In genomic region chr7:101990811-101991418, GRCh38 we compare ENCODE assay signal across 9 cellular contexts.
DNase-seq lines count a peak whose midpoint lies in the region; ATAC-seq and TF ChIP-seq lines count a peak whose summit lies in the region.
"Had no signal": no experiment of that assay in that cellular context is flagged by ENCODE, and none has a peak within 500 bp of the region (broad histone marks: within the 10 kb centered on the region; RNA-seq: fewer than 3 reads in every experiment).

No MANE protein-coding gene starts in this region.

- ATAC-seq in GM19467 (IDR thresholded peaks at IDR 0.05; ENCODE audit: unreplicated experiment) = peak; percentile 81
- ATAC-seq in HG03342 (IDR thresholded peaks at IDR 0.05; ENCODE audit: unreplicated experiment) = peak; percentile 89
- peak; percentile 53 for ATAC-seq in activated naive CD8-positive, alpha-beta T cell treated with anti-CD3 and anti-CD28 coated beads, Interleukin-2, amount 10 ng/mL, durations not matched to agents 7 days and 5 days (ENCODE audit: low read depth)

- TF ChIP-seq CTCF in GM12872 (IDR thresholded peaks at IDR 0.05; ENCODE audit: insufficient read depth, low read depth, low read length) = 0 out of 3 replicates have a peak, but pooled peaks have one; percentile 8
- TF ChIP-seq CTCF in RWPE1 (conservative IDR thresholded peaks at IDR 0.05; ENCODE audit: low read depth) = no peak
- no peak for TF ChIP-seq CTCF in chondrocyte (IDR thresholded peaks at IDR 0.05)

- H3K27me3 Mint-ChIP-seq in activated naive CD8-positive, alpha-beta T cell treated with anti-CD3 and anti-CD28 coated beads, Interleukin-2, amount 10 ng/mL, durations not matched to agents 7 days and 5 days = no peaks in the 10 kb centered on the region
- H3K27me3 Mint-ChIP-seq in chondrocyte (ENCODE audit: low read depth) = no peaks in the 10 kb centered on the region

- DNase-seq in activated naive CD8-positive, alpha-beta T cell treated with anti-CD3 and anti-CD28 coated beads, Interleukin-2, amount 10 ng/mL, durations not matched to agents 7 days and 5 days = no peak
- no peak for DNase-seq in stimulated activated CD4-positive, alpha-beta T cell treated with anti-CD3 and anti-CD28 coated beads, Interleukin-4, amount 100 ng/mL, for 4 hours
- DNase-seq in RWPE1 (ENCODE audit: low spot score) = no peak
- no peak for DNase-seq in chondrocyte (ENCODE audit: low spot score)
- DNase-seq in NCI-H226 = no peak

- peak overlapping the region; percentile 61 for H3K27ac Mint-ChIP-seq in activated naive CD8-positive, alpha-beta T cell treated with anti-CD3 and anti-CD28 coated beads, Interleukin-2, amount 10 ng/mL, durations not matched to agents 7 days and 5 days
- no peak overlapping the region for H3K27ac Mint-ChIP-seq in chondrocyte (ENCODE audit: unreplicated experiment)
- H3K27ac Mint-ChIP-seq: nephron had no signal

- H3K4me1 Mint-ChIP-seq in activated naive CD8-positive, alpha-beta T cell treated with anti-CD3 and anti-CD28 coated beads, Interleukin-2, amount 10 ng/mL, durations not matched to agents 7 days and 5 days = peaks cover 11% of the 10 kb centered on the region
- H3K4me1 Mint-ChIP-seq in chondrocyte (ENCODE audit: low read depth) = peaks cover 21% of the 10 kb centered on the region

- H3K9me3 Mint-ChIP-seq in activated naive CD8-positive, alpha-beta T cell treated with anti-CD3 and anti-CD28 coated beads, Interleukin-2, amount 10 ng/mL, durations not matched to agents 7 days and 5 days = no peaks in the 10 kb centered on the region
- no peaks in the 10 kb centered on the region for H3K9me3 Mint-ChIP-seq in chondrocyte (ENCODE audit: low read depth)
- H3K9me3 Mint-ChIP-seq: nephron had no signal

- POLR2A ChIA-PET in activated naive CD8-positive, alpha-beta T cell treated with anti-CD3 and anti-CD28 coated beads, Interleukin-2, amount 10 ng/mL, durations not matched to agents 7 days and 5 days (lab: Charles Lee) = interaction anchor here (0.6 kb wide), 1 partner anchor 25 kb away, joined by 6 read pairs; no protein-coding TSS in a partner anchor
- POLR2A ChIA-PET in RWPE1 (lab: Yijun Ruan, JAX; ENCODE audit: low non-redundant PET) = no interaction called here

- H3K4me3 Mint-ChIP-seq in activated naive CD8-positive, alpha-beta T cell treated with anti-CD3 and anti-CD28 coated beads, Interleukin-2, amount 10 ng/mL, durations not matched to agents 7 days and 5 days = peak overlapping the region; percentile 80
- no peak overlapping the region for H3K4me3 Mint-ChIP-seq in chondrocyte (ENCODE audit: unreplicated experiment)
- H3K4me3 Mint-ChIP-seq: nephron had no signal

- H3K27ac ChIP-seq in RWPE1 = no peak overlapping the region

- peaks cover 2% of the 10 kb centered on the region for H3K36me3 Mint-ChIP-seq in activated naive CD8-positive, alpha-beta T cell treated with anti-CD3 and anti-CD28 coated beads, Interleukin-2, amount 10 ng/mL, durations not matched to agents 7 days and 5 days
- H3K36me3 Mint-ChIP-seq in chondrocyte (ENCODE audit: low read depth) = peaks cover 4% of the 10 kb centered on the region

- CTCF ChIA-PET in RWPE1 (lab: Yijun Ruan, JAX) = no interaction called here
